In genomic region chr16:87279094-87279658, GRCh38 we compare ENCODE assay signal across 1 cellular context.
TF ChIP-seq lines count a peak whose summit lies in the region.

No MANE protein-coding gene starts in this region.

TF ChIP-seq in SK-N-SH treated with all-trans-retinoic acid at 6 μM for 48 hours, 23 proteins besides CTCF, POLR2A, EP300 and RAD21 (continued from another document):
- no peak for TF ChIP-seq PPARA (CRISPR knock-in tag; IDR thresholded peaks at IDR 0.05; ENCODE audit: borderline replicate concordance)
- TF ChIP-seq CSDC2 (CRISPR knock-in tag; IDR thresholded peaks at IDR 0.05), result no peak
- TF ChIP-seq, protein P1, sequence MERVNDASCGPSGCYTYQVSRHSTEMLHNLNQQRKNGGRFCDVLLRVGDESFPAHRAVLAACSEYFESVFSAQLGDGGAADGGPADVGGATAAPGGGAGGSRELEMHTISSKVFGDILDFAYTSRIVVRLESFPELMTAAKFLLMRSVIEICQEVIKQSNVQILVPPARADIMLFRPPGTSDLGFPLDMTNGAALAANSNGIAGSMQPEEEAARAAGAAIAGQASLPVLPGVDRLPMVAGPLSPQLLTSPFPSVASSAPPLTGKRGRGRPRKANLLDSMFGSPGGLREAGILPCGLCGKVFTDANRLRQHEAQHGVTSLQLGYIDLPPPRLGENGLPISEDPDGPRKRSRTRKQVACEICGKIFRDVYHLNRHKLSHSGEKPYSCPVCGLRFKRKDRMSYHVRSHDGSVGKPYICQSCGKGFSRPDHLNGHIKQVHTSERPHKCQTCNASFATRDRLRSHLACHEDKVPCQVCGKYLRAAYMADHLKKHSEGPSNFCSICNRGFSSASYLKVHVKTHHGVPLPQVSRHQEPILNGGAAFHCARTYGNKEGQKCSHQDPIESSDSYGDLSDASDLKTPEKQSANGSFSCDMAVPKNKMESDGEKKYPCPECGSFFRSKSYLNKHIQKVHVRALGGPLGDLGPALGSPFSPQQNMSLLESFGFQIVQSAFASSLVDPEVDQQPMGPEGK (CRISPR knock-in tag; IDR thresholded peaks at IDR 0.05; ENCODE audit: borderline replicate concordance), result no peak
- no peak for TF ChIP-seq ARNTL (CRISPR knock-in tag; IDR thresholded peaks at IDR 0.05; ENCODE audit: borderline replicate concordance, low read depth)
- TF ChIP-seq TOX (CRISPR knock-in tag; IDR thresholded peaks at IDR 0.05; ENCODE audit: borderline replicate concordance), result no peak
- TF ChIP-seq ZNF70 (CRISPR knock-in tag; IDR thresholded peaks at IDR 0.05), result no peak
- no peak for TF ChIP-seq OSR1 (CRISPR knock-in tag; IDR thresholded peaks at IDR 0.05)
TF ChIP-seq in SK-N-SH treated with all-trans-retinoic acid at 6 μM for 48 hours: peak in this region for 0.
